Comparison of ENCODE assay signal across 14 cellular contexts in genomic region chr14:101185081-101185835, GRCh38.
"Had no signal": no experiment of that assay in that cellular context is flagged by ENCODE, and none has a peak within 500 bp of the region (broad histone marks: within the 10 kb centered on the region; RNA-seq: fewer than 3 reads in every experiment).

No MANE protein-coding gene starts in this region.

- H3K9me3 ChIP-seq: SJSA1 had no signal

- H3K4me1 Mint-ChIP-seq: activated T-helper 17 cell treated with anti-CD3 and anti-CD28 coated beads, Interleukin-2, amount 50 U/mL, for 72 hours; stimulated activated memory B cell treated with anti-CD40 and anti-IgM and Interleukin-4, amounts not matched to agents 10 μg/mL and 1 μg/mL and 100 μg/mL, for 72 hours; T-cell had no signal

- H3K36me3 Mint-ChIP-seq: activated CD4-positive, alpha-beta memory T cell treated with anti-CD3 and anti-CD28 coated beads for 36 hours; stimulated activated memory B cell treated with anti-CD40 and anti-IgM and Interleukin-4, amounts not matched to agents 10 μg/mL and 1 μg/mL and 100 μg/mL, for 72 hours; T-cell had no signal

- DNase-seq: activated CD4-positive, alpha-beta memory T cell treated with anti-CD3 and anti-CD28 coated beads for 36 hours; activated naive CD4-positive, alpha-beta T cell treated with anti-CD3 and anti-CD28 coated beads for 36 hours; dermis blood vessel endothelial cell; erythroblast; hypothalamus; small intestine; T-cell; T1000 had no signal

- H3K4me3 Mint-ChIP-seq: activated CD4-positive, alpha-beta memory T cell treated with anti-CD3 and anti-CD28 coated beads for 36 hours; activated naive CD4-positive, alpha-beta T cell treated with anti-CD3 and anti-CD28 coated beads for 36 hours; activated T-helper 17 cell treated with anti-CD3 and anti-CD28 coated beads, Interleukin-2, amount 50 U/mL, for 72 hours; stimulated activated memory B cell treated with anti-CD40 and anti-IgM and Interleukin-4, amounts not matched to agents 10 μg/mL and 1 μg/mL and 100 μg/mL, for 72 hours; T-cell had no signal

- H3K27ac Mint-ChIP-seq: activated CD4-positive, alpha-beta memory T cell treated with anti-CD3 and anti-CD28 coated beads for 36 hours; activated naive CD4-positive, alpha-beta T cell treated with anti-CD3 and anti-CD28 coated beads for 36 hours; activated T-helper 17 cell treated with anti-CD3 and anti-CD28 coated beads, Interleukin-2, amount 50 U/mL, for 72 hours; stimulated activated memory B cell treated with anti-CD40 and anti-IgM and Interleukin-4, amounts not matched to agents 10 μg/mL and 1 μg/mL and 100 μg/mL, for 72 hours; T-cell had no signal

- H3K27me3 ChIP-seq: SJSA1, tibial nerve had no signal

- H3K9me3 Mint-ChIP-seq: activated naive CD4-positive, alpha-beta T cell treated with anti-CD3 and anti-CD28 coated beads for 36 hours; activated T-helper 17 cell treated with anti-CD3 and anti-CD28 coated beads, Interleukin-2, amount 50 U/mL, for 72 hours; T-cell had no signal

- H3K27ac ChIP-seq: parathyroid adenoma, SJSA1, tibial nerve, VCaP had no signal

- H3K4me1 ChIP-seq: parathyroid adenoma, SJSA1 had no signal

- H3K27me3 Mint-ChIP-seq: stimulated activated memory B cell treated with anti-CD40 and anti-IgM and Interleukin-4, amounts not matched to agents 10 μg/mL and 1 μg/mL and 100 μg/mL, for 72 hours had no signal

- H3K36me3 ChIP-seq: SJSA1, tibial nerve had no signal

- H3K4me3 ChIP-seq: SJSA1, tibial nerve had no signal
